ENCODE assay signal across 8 cellular contexts in genomic region chr14:74084277-74085046, GRCh38. TPM values are rescaled to one million over a fixed set of nuclear protein-coding genes. Genes with fewer than 3 reads are reported as not detected.
DNase-seq lines count a peak whose midpoint lies in the region; ATAC-seq and TF ChIP-seq lines count a peak whose summit lies in the region.

TSS of gene ALDH6A1 (minus strand) at chr14:74084453. CDS start at chr14:74084394, 59 bp downstream.
TSS of gene LIN52 (plus strand) at chr14:74084956. CDS start at chr14:74084975, 19 bp downstream.

- H3K4me3 ChIP-seq in lung = peak within 1 kb of the TSS; percentile 77

- DNase-seq in COR-L47 (lab: John Stamatoyannopoulos, UW) = peak; percentile 99
- DNase-seq in GM20000 (ENCODE audit: low spot score) = peak; percentile 96
- peak; percentile 98 for DNase-seq in HT-29 (ENCODE audit: low spot score)
- DNase-seq in NK-92 treated with Interleukin-12 subunit alpha and Interleukin-12 subunit beta, amount 100 ng/mL, for 24 hours (lab: John Stamatoyannopoulos, UW) = peak; percentile 100
- DNase-seq in activated CD8-positive, alpha-beta memory T cell treated with anti-CD3 and anti-CD28 coated beads for 24 hours = peak; percentile 100
- DNase-seq in effector CD4-positive, alpha-beta T cell = peak; percentile 99
- peak; percentile 100 for DNase-seq in lung (ENCODE audit: low spot score)
- DNase-seq in stimulated activated CD4-positive, alpha-beta T cell treated with anti-CD3 and anti-CD28 coated beads, TNF-alpha, amount 100 ng/mL, for 4 hours (ENCODE audit: low read depth in 3 of 3) = peak; percentile 99 to 100 (median 100)

- peak within 1 kb of the TSS; percentile 82 to 91 for H3K27ac ChIP-seq in lung (ENCODE audit: low read depth in 1 of 2, low read length in 1 of 2)

- peak; percentile 96 for ATAC-seq in lung (ENCODE audit: insufficient read depth, low FRiP score)

- TF ChIP-seq CTCF in GM20000 (IDR thresholded peaks at IDR 0.05; ENCODE audit: extremely low read depth, missing control alignments) (no peak), lung (IDR thresholded peaks at IDR 0.05; ENCODE audit: control extremely low read depth, extremely low read depth) (no peak)

- WGBS in lung, 2 donors = 0% methylated on average over 46 of the region's 46 CpGs

- H3K4me1 ChIP-seq in lung (ENCODE audit: control insufficient read depth in 2 of 2, insufficient read depth in 2 of 2, low read length in 2 of 2) = peaks cover 5 to 11% of the 10 kb centered on the region in 2 donors

- no peaks in the 10 kb centered on the region for H3K27me3 ChIP-seq in lung (ENCODE audit: control insufficient read depth, insufficient read depth)

- H3K36me3 ChIP-seq in lung (ENCODE audit: control insufficient read depth in 2 of 2, insufficient read depth in 2 of 2, low read length in 2 of 2) = peaks cover 0 to 2% of the 10 kb centered on the region in 2 donors

- no peaks in the 10 kb centered on the region for H3K9me3 ChIP-seq in lung (ENCODE audit: control insufficient read depth in 2 of 2, insufficient read depth in 1 of 2, low read length in 1 of 2)

RNA-seq across cellular contexts. Expression of gene ALDH6A1, which starts in this region (rescaled TPM):
- 4.3 and 4.5 TPM in 2 replicates for total RNA-seq in HT-29 (2014; rRNA removed; shearing (Covaris generic))
- 10 to 100 TPM; 29.3 to 43.3 TPM for total RNA-seq in lung
- polyA plus RNA-seq in lung = 10 to 100 TPM in 1 of 2 donors, 1 to 10 TPM in 1; 8.7 to 13.0 TPM

RNA-seq across cellular contexts. Expression of gene LIN52, which starts in this region (rescaled TPM):
- total RNA-seq in HT-29 (2014; rRNA removed; shearing (Covaris generic)) = 4.4 TPM in 2 replicates
- total RNA-seq in lung = 10 to 100 TPM in 1 of 2 donors, 1 to 10 TPM in 1; 9.0 to 13.7 TPM
- polyA plus RNA-seq in lung = 1 to 10 TPM; 7.1 to 7.4 TPM

Comparison
In these comparisons a context has a peak if more than half of its experiments do, and no peak if none do; other contexts are left out.
1. Peak in every context shown above with its lines: DNase-seq, ATAC-seq, H3K4me3 ChIP-seq and H3K27ac ChIP-seq.